Comparison of ENCODE assay signal across 7 cellular contexts in the genomic region with DNA sequence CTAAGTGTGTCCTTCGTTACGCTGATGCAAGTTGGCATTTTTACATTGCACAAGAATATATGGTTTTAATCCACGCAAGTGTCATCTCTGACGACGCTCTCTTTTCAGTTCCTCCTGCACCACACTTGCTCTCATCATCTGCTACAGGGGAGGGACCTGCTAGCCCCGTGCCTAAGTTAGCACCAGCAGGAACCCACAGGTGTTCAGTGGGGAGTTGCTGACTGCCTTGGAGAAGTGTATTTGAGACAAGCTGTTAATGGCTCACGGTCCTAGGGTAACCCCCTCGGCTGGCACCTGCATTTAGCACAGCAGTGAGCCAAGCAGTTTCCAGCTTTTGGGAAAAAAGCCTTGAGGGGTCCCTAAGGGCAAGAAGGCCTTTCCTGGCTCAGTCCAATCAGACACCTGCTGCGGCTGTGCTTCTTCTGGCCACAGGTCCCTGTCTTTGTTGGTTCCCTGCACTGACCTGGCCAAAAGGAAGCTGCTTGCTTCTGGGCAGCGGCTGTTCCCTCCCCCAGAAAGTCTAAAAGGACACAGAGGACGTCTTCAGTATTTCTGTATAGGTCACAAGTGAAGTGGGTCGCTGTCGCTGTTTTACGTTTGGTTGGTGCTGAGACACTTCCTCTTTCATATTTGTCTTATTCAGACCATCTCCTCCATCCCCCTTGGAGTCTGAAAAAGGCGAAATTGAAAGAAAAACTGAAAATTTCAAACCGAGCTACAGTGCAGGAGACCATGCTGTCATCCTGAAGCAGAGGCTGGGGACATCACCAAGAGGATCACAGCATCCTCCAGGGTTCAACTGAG. TPM values are rescaled to one million over a fixed set of nuclear protein-coding genes. Genes with fewer than 3 reads are reported as not detected.
DNase-seq lines count a peak whose midpoint lies in the region; ATAC-seq, FAIRE-seq and TF ChIP-seq lines count a peak whose summit lies in the region.
"Not testable (repeated sequence)": the region's sequence is repeated elsewhere in the genome, so short reads cannot be mapped to it uniquely, and the experiment has no call there.

No MANE protein-coding gene starts in this region.

- H2AFZ ChIP-seq in OCI-LY3 (ENCODE audit: low read depth, low read length): not testable (repeated sequence)

- FAIRE-seq in pancreas (lab: Jason Lieb, UNC): not testable (repeated sequence)

- H3K27me3 ChIP-seq in OCI-LY3 (ENCODE audit: low read depth, low read length); effector memory CD4-positive, alpha-beta T cell (replicated peaks; ENCODE audit: control insufficient read depth, insufficient read depth, low read length, poor library complexity, severe bottlenecking); pancreas: not testable (repeated sequence)

- ATAC-seq in GM18511 (IDR thresholded peaks at IDR 0.05; ENCODE audit: unreplicated experiment): peak; percentile 74
- ATAC-seq in GM21526 (IDR thresholded peaks at IDR 0.05; ENCODE audit: low FRiP score, unreplicated experiment): peak; percentile 66
- peak; percentile 75 for ATAC-seq in HG03159 (IDR thresholded peaks at IDR 0.05; ENCODE audit: unreplicated experiment)
- peak in 3 of 4 donors; percentile 45 to 81 (median 78) for ATAC-seq in pancreas

- H3K9ac ChIP-seq in OCI-LY3 (ENCODE audit: low read length): peak overlapping the region; percentile 87

- H4K20me1 ChIP-seq in OCI-LY3 (ENCODE audit: insufficient read depth, low read length): not testable (repeated sequence)

- H3K27ac ChIP-seq in OCI-LY3 (ENCODE audit: low read length) (peak overlapping the region; percentile 97), pancreas (peak overlapping the region in 2 of 4 donors; percentile 57 to 62)
- H3K27ac ChIP-seq in effector memory CD4-positive, alpha-beta T cell (ENCODE audit: insufficient read depth, low read length, poor library complexity, severe bottlenecking): peak overlapping the region; percentile 87

- peak; percentile 35 for DNase-seq in activated CD8-positive, alpha-beta memory T cell treated with anti-CD3 and anti-CD28 coated beads, Interleukin-2, amount 50 U/mL, for 4 hours
- peak; percentile 27 to 64 (median 55) for DNase-seq in effector memory CD4-positive, alpha-beta T cell
- peak in 1 of 6 donors; percentile 31 for DNase-seq in pancreas

- H3K79me2 ChIP-seq in OCI-LY3 (ENCODE audit: low read length): not testable (repeated sequence)

- H3K9me3 ChIP-seq in OCI-LY3 (ENCODE audit: insufficient read depth, low read length); effector memory CD4-positive, alpha-beta T cell (ENCODE audit: control insufficient read depth, low read length); pancreas: not testable (repeated sequence)

- TF ChIP-seq CTCF in OCI-LY3 (IDR thresholded peaks at IDR 0.05; ENCODE audit: low read depth, low read length); pancreas (IDR thresholded peaks at IDR 0.05): not testable (repeated sequence)

- H3K4me2 ChIP-seq in OCI-LY3 (ENCODE audit: low read length): peak overlapping the region; percentile 87

- peaks cover 57% of the 10 kb centered on the region for H3K4me1 ChIP-seq in OCI-LY3 (ENCODE audit: low read length)
- peaks cover 46% of the 10 kb centered on the region for H3K4me1 ChIP-seq in effector memory CD4-positive, alpha-beta T cell (ENCODE audit: control insufficient read depth, insufficient read depth, low read length, poor library complexity, severe bottlenecking)
- H3K4me1 ChIP-seq in pancreas: not testable (repeated sequence)

- 64 to 75% methylated on average over 16 of the region's 16 CpGs for WGBS in pancreas, 2 donors

- H3K36me3 ChIP-seq in OCI-LY3 (replicated peaks; ENCODE audit: low read depth, low read length); effector memory CD4-positive, alpha-beta T cell (ENCODE audit: control insufficient read depth, insufficient read depth, low read length); pancreas: not testable (repeated sequence)

- H3K4me3 ChIP-seq in OCI-LY3 (ENCODE audit: low read length): peak overlapping the region; percentile 69
- peak overlapping the region; percentile 43 for H3K4me3 ChIP-seq in effector memory CD4-positive, alpha-beta T cell (ENCODE audit: insufficient read depth, low read depth, low read length, poor library complexity, severe bottlenecking)
- H3K4me3 ChIP-seq in pancreas: not testable (repeated sequence)

- intact Hi-C loops in pancreas (cut with DNase I): not testable (repeated sequence)

RNA-seq across cellular contexts. Expression of a gene that starts 10.3 kb away (rescaled TPM):
- 10 to 100 TPM; 21.2 to 34.1 (median 28.2) TPM for total RNA-seq in pancreas
- polyA plus RNA-seq in pancreas: 10 to 100 TPM; 27.7 to 46.0 TPM

RNA-seq across cellular contexts. Expression of a gene that starts 53.4 kb away (rescaled TPM):
- total RNA-seq in pancreas: 1 to 10 TPM in 1 of 6 donors, under 1 TPM in 5; 0.08 to 1.0 (median 0.17) TPM
- under 1 TPM; 0.02 to 0.08 TPM for polyA plus RNA-seq in pancreas

RNA-seq across cellular contexts. Expression of a gene that starts 53.7 kb away (rescaled TPM):
- 1 to 10 TPM in 4 of 6 donors, under 1 TPM in 2; 0.46 to 2.5 (median 1.4) TPM for total RNA-seq in pancreas
- polyA plus RNA-seq in pancreas: 1 to 10 TPM in 1 of 2 donors, under 1 TPM in 1; 0.53 to 1.8 TPM
